Comparison of ENCODE assay signal across 9 cellular contexts in genomic region chr14:22883191-22883976, GRCh38. TPM values are rescaled to one million over a fixed set of nuclear protein-coding genes. Genes with fewer than 3 reads are reported as not detected.
DNase-seq lines count a peak whose midpoint lies in the region; ATAC-seq and TF ChIP-seq lines count a peak whose summit lies in the region.
"Had no signal": no experiment of that assay in that cellular context is flagged by ENCODE, and none has a peak within 500 bp of the region (broad histone marks: within the 10 kb centered on the region; RNA-seq: fewer than 3 reads in every experiment).

Gene REM2, plus strand, starts transcription at chr14:22883222. Its CDS starts 66 bp downstream, at chr14:22883288.

- peaks cover 10% of the 10 kb centered on the region for H3F3A ChIP-seq in smooth muscle cell (ENCODE audit: low read depth)

- H3K4me3 ChIP-seq in epithelial cell of proximal tubule (ENCODE audit: low read depth, low read length) (peak within 1 kb of the TSS; percentile 8), smooth muscle cell (peak within 1 kb of the TSS; percentile 24), colonic mucosa (no peak within 1 kb of the TSS)

- ATAC-seq in HG02870 (IDR thresholded peaks at IDR 0.05; ENCODE audit: unreplicated experiment): no peak

- CTCF ChIA-PET in activated naive CD4-positive, alpha-beta T cell treated with anti-CD3 and anti-CD28 coated beads, Interleukin-2, amount 10 ng/mL, durations not matched to agents 7 days and 5 days (lab: Charles Lee): interaction anchor here (1.0 to 11.8 kb wide), 6 partner anchors 10 to 313 kb away, joined by 3 to 115 read pairs (median 5); partner anchors contain the start of gene LRP10

- H2AFZ ChIP-seq in smooth muscle cell (ENCODE audit: low read depth): no peak within 1 kb of the TSS

- WGBS in smooth muscle cell (ENCODE audit: low lambda C conversion rate): 37% methylated on average over 9 of the region's 14 CpGs

- peak within 1 kb of the TSS; percentile 53 for H3K9ac ChIP-seq in smooth muscle cell (ENCODE audit: low read depth)
- no peak within 1 kb of the TSS for H3K9ac ChIP-seq in colonic mucosa (ENCODE audit: low read depth in 2 of 2, low read length in 2 of 2)

- intact Hi-C loops in colonic mucosa (cut with DNase I): no loop called here

- H3K4me1 ChIP-seq in smooth muscle cell (ENCODE audit: low read depth) (peaks cover 21% of the 10 kb centered on the region), colonic mucosa (peaks cover 3% of the 10 kb centered on the region)

- H3K27ac Mint-ChIP-seq in activated naive CD4-positive, alpha-beta T cell treated with anti-CD3 and anti-CD28 coated beads, Interleukin-2, amount 10 ng/mL, durations not matched to agents 7 days and 5 days: peak within 1 kb of the TSS; percentile 30
- H3K27ac Mint-ChIP-seq: activated naive CD8-positive, alpha-beta T cell treated with anti-CD3 and anti-CD28 coated beads, Interleukin-2, amount 10 ng/mL, durations not matched to agents 7 days and 5 days had no signal

- no peak within 1 kb of the TSS for H3K4me3 Mint-ChIP-seq in activated naive CD4-positive, alpha-beta T cell treated with anti-CD3 and anti-CD28 coated beads, Interleukin-2, amount 10 ng/mL, durations not matched to agents 7 days and 5 days
- H3K4me3 Mint-ChIP-seq: activated naive CD8-positive, alpha-beta T cell treated with anti-CD3 and anti-CD28 coated beads, Interleukin-2, amount 10 ng/mL, durations not matched to agents 7 days and 5 days had no signal

- H3K27ac ChIP-seq in smooth muscle cell (ENCODE audit: low read depth) (peak within 1 kb of the TSS; percentile 10), colonic mucosa (no peak within 1 kb of the TSS)

- H3K27me3 Mint-ChIP-seq in activated naive CD4-positive, alpha-beta T cell treated with anti-CD3 and anti-CD28 coated beads, Interleukin-2, amount 10 ng/mL, durations not matched to agents 7 days and 5 days: peaks cover 47% of the 10 kb centered on the region

- no peaks in the 10 kb centered on the region for H3K9me3 Mint-ChIP-seq in activated naive CD4-positive, alpha-beta T cell treated with anti-CD3 and anti-CD28 coated beads, Interleukin-2, amount 10 ng/mL, durations not matched to agents 7 days and 5 days
- H3K9me3 Mint-ChIP-seq: activated naive CD8-positive, alpha-beta T cell treated with anti-CD3 and anti-CD28 coated beads, Interleukin-2, amount 10 ng/mL, durations not matched to agents 7 days and 5 days had no signal

- TF ChIP-seq CTCF in epithelial cell of proximal tubule (conservative IDR thresholded peaks at IDR 0.05; ENCODE audit: low read depth, low read length) (no peak), smooth muscle cell (IDR thresholded peaks at IDR 0.05; ENCODE audit: borderline replicate concordance, insufficient read depth, poor library complexity, severe bottlenecking) (no peak), colonic mucosa (IDR thresholded peaks at IDR 0.05) (no peak)

- H3K9me3 ChIP-seq in smooth muscle cell (replicated peaks; ENCODE audit: low read depth) (no peaks in the 10 kb centered on the region), colonic mucosa (no peaks in the 10 kb centered on the region)

- H3K36me3 ChIP-seq in smooth muscle cell (ENCODE audit: low read depth) (no peaks in the 10 kb centered on the region), colonic mucosa (no peaks in the 10 kb centered on the region)

- H3K27me3 ChIP-seq in smooth muscle cell (ENCODE audit: low read depth): no peaks in the 10 kb centered on the region
- no peaks in the 10 kb centered on the region for H3K27me3 ChIP-seq in colonic mucosa

- peaks cover 10% of the 10 kb centered on the region for H3K36me3 Mint-ChIP-seq in activated naive CD4-positive, alpha-beta T cell treated with anti-CD3 and anti-CD28 coated beads, Interleukin-2, amount 10 ng/mL, durations not matched to agents 7 days and 5 days

- DNase-seq in activated naive CD4-positive, alpha-beta T cell treated with anti-CD3 and anti-CD28 coated beads, Interleukin-2, amount 10 ng/mL, durations not matched to agents 7 days and 5 days: no peak
- DNase-seq in activated naive CD4-positive, alpha-beta T cell treated with anti-CD3 and anti-CD28 coated beads, Interleukin-2, amount 50 U/mL, for 16 hours: no peak
- DNase-seq in NCI-H510A treated with DMSO at 0.1 percent for 48 hours (lab: John Stamatoyannopoulos, UW): peak; percentile 6
- DNase-seq in epithelial cell of proximal tubule (ENCODE audit: low read depth): no peak
- no peak for DNase-seq in smooth muscle cell (lab: John Stamatoyannopoulos, UW; ENCODE audit: unreplicated experiment)
- no peak for DNase-seq in colonic mucosa
- DNase-seq in stimulated activated CD4-positive, alpha-beta T cell treated with anti-CD3 and anti-CD28 coated beads, Interleukin-2, amount 100 ng/mL, for 48 hours: no peak
- DNase-seq: activated naive CD8-positive, alpha-beta T cell treated with anti-CD3 and anti-CD28 coated beads, Interleukin-2, amount 10 ng/mL, durations not matched to agents 7 days and 5 days had no signal

- peak within 1 kb of the TSS; percentile 76 for H3K4me2 ChIP-seq in smooth muscle cell

- H3K79me2 ChIP-seq in smooth muscle cell (ENCODE audit: low read depth): no peaks in the 10 kb centered on the region

- H4K20me1 ChIP-seq in smooth muscle cell (ENCODE audit: low read depth): no peaks in the 10 kb centered on the region

- peaks cover 35% of the 10 kb centered on the region for H3K4me1 Mint-ChIP-seq in activated naive CD4-positive, alpha-beta T cell treated with anti-CD3 and anti-CD28 coated beads, Interleukin-2, amount 10 ng/mL, durations not matched to agents 7 days and 5 days

RNA-seq across cellular contexts. Expression of gene REM2, which starts in this region (rescaled TPM):
- 0.17 and 0.80 TPM in 2 replicates for total RNA-seq in epithelial cell of proximal tubule
- 0.22 and 2.6 TPM in 2 replicates for total RNA-seq in smooth muscle cell
- polyA plus RNA-seq in smooth muscle cell: 1.6 and 5.9 TPM in 2 replicates
- total RNA-seq in colonic mucosa: under 1 TPM; 0.24 to 0.30 TPM
